In the genomic region with DNA sequence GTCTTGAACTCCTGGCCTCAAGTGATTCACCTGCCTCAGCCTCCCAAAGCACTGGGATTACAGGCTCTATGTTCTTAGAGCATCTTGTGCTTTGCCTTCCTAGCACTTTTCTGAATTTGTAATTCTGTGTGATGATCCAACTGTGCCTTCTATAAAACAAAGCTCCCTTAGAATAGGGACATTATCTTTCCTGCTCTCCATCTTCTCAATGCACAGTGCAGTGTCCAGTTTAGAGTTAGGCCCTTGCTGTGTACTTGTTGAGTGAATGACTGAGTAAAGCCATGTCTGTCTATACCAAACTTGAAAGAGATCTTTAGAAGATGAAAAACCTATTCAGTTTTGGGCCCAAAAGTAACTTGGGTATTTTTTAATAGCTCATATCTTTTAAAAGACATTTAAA, we compare ENCODE assay signal across 16 cellular contexts. TPM values are rescaled to one million over a fixed set of nuclear protein-coding genes. Genes with fewer than 3 reads are reported as not detected.
A peak's percentile ranks its signal among the peaks of the same experiment; 100 is the strongest.
DNase-seq lines count a peak whose midpoint lies in the region; ATAC-seq lines count a peak whose summit lies in the region.
"Had no signal": no experiment of that assay in that cellular context is flagged by ENCODE, and none has a peak within 500 bp of the region (broad histone marks: within the 10 kb centered on the region; RNA-seq: fewer than 3 reads in every experiment).

No MANE protein-coding gene starts in this region.

- DNase-seq in T-helper 17 cell (no peak), globus pallidus (ENCODE audit: low spot score) (peak; percentile 63), putamen (ENCODE audit: low spot score) (peak; percentile 22), DMS153 (lab: John Stamatoyannopoulos, UW) (no peak)
- no peak for DNase-seq in activated CD8-positive, alpha-beta memory T cell treated with anti-CD3 and anti-CD28 coated beads for 24 hours
- DNase-seq: Caco-2; CD4-positive, alpha-beta T cell; DMS79 treated with DMSO at 0.1 percent for 48 hours; GF-D8; GOT3; H7; HFFc6 had no signal

- ATAC-seq in T-helper 17 cell (no peak), HG02678 (IDR thresholded peaks at IDR 0.05; ENCODE audit: unreplicated experiment) (no peak), HG03280 (IDR thresholded peaks at IDR 0.05; ENCODE audit: unreplicated experiment) (no peak)
- ATAC-seq: GM12878, HCT116 had no signal

- H3K9me3 ChIP-seq in T-helper 17 cell (ENCODE audit: control insufficient read depth, low read length, poor library complexity, severe bottlenecking): no peaks in the 10 kb centered on the region
- H3K9me3 ChIP-seq: Caco-2 had no signal

- H3K4me3 Mint-ChIP-seq in T-helper 17 cell: no peak overlapping the region
- H3K4me3 Mint-ChIP-seq: CD4-positive, alpha-beta T cell; HFFc6 had no signal

- H3K27me3 Mint-ChIP-seq in T-helper 17 cell: no peaks in the 10 kb centered on the region
- H3K27me3 Mint-ChIP-seq: CD4-positive, alpha-beta T cell had no signal

- H3K27ac Mint-ChIP-seq in T-helper 17 cell: peak overlapping the region; percentile 43
- H3K27ac Mint-ChIP-seq: CD4-positive, alpha-beta T cell; HFFc6 had no signal

- H3K36me3 Mint-ChIP-seq in T-helper 17 cell (ENCODE audit: low read depth): no peaks in the 10 kb centered on the region

- peaks cover 34% of the 10 kb centered on the region for H3K4me1 Mint-ChIP-seq in T-helper 17 cell

RNA-seq across cellular contexts. Expression of a gene that starts 5.2 kb away (rescaled TPM):
- total RNA-seq in T-helper 17 cell: 10 to 100 TPM; 45.1 to 50.7 TPM

RNA-seq across cellular contexts. Expression of a gene that starts 58.1 kb away (rescaled TPM):
- 100 to 1,000 TPM; 514 to 570 TPM for total RNA-seq in T-helper 17 cell

Comparison
In these comparisons a context has a peak if more than half of its experiments do, and no peak if none do; other contexts are left out.
1. DNase-seq: peak in globus pallidus (single experiment) and putamen (single experiment); none in T-helper 17 cell (0 of 3), activated CD8-positive, alpha-beta memory T cell treated with anti-CD3 and anti-CD28 coated beads for 24 hours (single experiment) and DMS153 (single experiment).